9 cellular contexts compared by ENCODE assay signal in genomic region chr10:102409604-102410426, GRCh38. TPM values are rescaled to one million over a fixed set of nuclear protein-coding genes. Genes with fewer than 3 reads are reported as not detected.
DNase-seq lines count a peak whose midpoint lies in the region; ATAC-seq and TF ChIP-seq lines count a peak whose summit lies in the region.
"Had no signal": no experiment of that assay in that cellular context is flagged by ENCODE, and none has a peak within 500 bp of the region (broad histone marks: within the 10 kb centered on the region; RNA-seq: fewer than 3 reads in every experiment).

No MANE protein-coding gene starts in this region.

- H3K36me3 Mint-ChIP-seq in H9 (ENCODE audit: insufficient read depth in 1 of 3, low read depth in 3 of 3): peaks cover 0 to 2% (median 2%) of the 10 kb centered on the region in 3 experiments; a peak in 2 of 7 replicates
- peaks cover 12% of the 10 kb centered on the region for H3K36me3 Mint-ChIP-seq in activated T-helper 17 cell treated with anti-CD3 and anti-CD28 coated beads, Interleukin-2, amount 50 U/mL, for 72 hours (ENCODE audit: low read depth)

- H3K18ac ChIP-seq in H9 (ENCODE audit: insufficient read length, low read depth, low read length): peak overlapping the region; percentile 34

- H2BK20ac ChIP-seq in H9 (ENCODE audit: low read depth, low read length, poor library complexity, severe bottlenecking): no peak overlapping the region

- no peak overlapping the region for H3T11ph ChIP-seq in H9 (ENCODE audit: low read length)

- H3K4me2 ChIP-seq in H9 (ENCODE audit: insufficient read depth, insufficient read length, low read length) (peak overlapping the region; percentile 27), skeletal muscle satellite cell (ENCODE audit: low read length) (peak overlapping the region; percentile 85)

- H3K56ac ChIP-seq in H9 (ENCODE audit: insufficient read length, low read depth, low read length): no peak overlapping the region

- H3K79me1 ChIP-seq in H9 (ENCODE audit: insufficient read depth, low read depth, low read length, poor library complexity, severe bottlenecking): no peaks in the 10 kb centered on the region

- peaks cover 3% of the 10 kb centered on the region for H3K23me2 ChIP-seq in H9 (ENCODE audit: insufficient read length, low read depth, low read length, poor library complexity, severe bottlenecking)

- H4K8ac ChIP-seq in H9 (replicated peaks; ENCODE audit: insufficient read length, low read depth, low read length): no peak overlapping the region

- intact Hi-C loops in left ventricle myocardium inferior (cut with micrococcal nuclease): no loop called here

- no peak overlapping the region for H3K14ac ChIP-seq in H9 (ENCODE audit: insufficient read depth, low read length)

- H3K27me3 Mint-ChIP-seq in H9 (ENCODE audit: low read depth): peaks cover 89% of the 10 kb centered on the region
- H3K27me3 Mint-ChIP-seq in activated T-helper 17 cell treated with anti-CD3 and anti-CD28 coated beads, Interleukin-2, amount 50 U/mL, for 72 hours: peaks cover 21% of the 10 kb centered on the region

- H3K9me3 ChIP-seq in H9 (ENCODE audit: control insufficient read depth, low read depth, low read length) (no peaks in the 10 kb centered on the region), left ventricle myocardium inferior (replicated peaks) (no peaks in the 10 kb centered on the region), skeletal muscle satellite cell (replicated peaks; ENCODE audit: low read length) (no peaks in the 10 kb centered on the region)

- no peak overlapping the region for H2AK5ac ChIP-seq in H9 (ENCODE audit: insufficient read length, low read length)

- peaks cover 2% of the 10 kb centered on the region for H4K20me1 ChIP-seq in H9 (ENCODE audit: control insufficient read depth, insufficient read depth, insufficient read length)

- H3K4me1 Mint-ChIP-seq in H9: peaks cover 28 to 46% of the 10 kb centered on the region in 2 experiments
- peaks cover 19% of the 10 kb centered on the region for H3K4me1 Mint-ChIP-seq in activated T-helper 17 cell treated with anti-CD3 and anti-CD28 coated beads, Interleukin-2, amount 50 U/mL, for 72 hours

- H2BK5ac ChIP-seq in H9 (ENCODE audit: insufficient read length, low read length): no peak overlapping the region

- H3K27me3 ChIP-seq in H9 (ENCODE audit: insufficient read depth, low read length) (peaks cover 27% of the 10 kb centered on the region; the same call in 1 of the 2 replicates), left ventricle myocardium inferior (ENCODE audit: low read depth) (peaks cover 79% of the 10 kb centered on the region), skeletal muscle satellite cell (ENCODE audit: control insufficient read depth, insufficient read depth, low read length) (peaks cover 72% of the 10 kb centered on the region)

- no peak overlapping the region for H2AFZ ChIP-seq in H9 (ENCODE audit: low read length)

- no peak overlapping the region for H4K5ac ChIP-seq in H9 (ENCODE audit: insufficient read length, low read depth, low read length)

- no peak overlapping the region for H3K23ac ChIP-seq in H9 (ENCODE audit: insufficient read length, low read depth, low read length)

- H3K9ac ChIP-seq in H9 (ENCODE audit: extremely low read depth, insufficient read length, low read length): no peak overlapping the region
- H3K9ac ChIP-seq in skeletal muscle satellite cell (ENCODE audit: low read depth, low read length): no peak overlapping the region

- no peak overlapping the region for H2BK120ac ChIP-seq in H9 (ENCODE audit: low read depth, low read length, poor library complexity, severe bottlenecking)

- WGBS in H9 (ENCODE audit: extremely low coverage, insufficient read length, low lambda C conversion rate): no CpG with 5 or more reads among the region's 24 CpGs

- H3K4me3 Mint-ChIP-seq in H9: peak overlapping the region; percentile 47 to 75
- H3K4me3 Mint-ChIP-seq in activated T-helper 17 cell treated with anti-CD3 and anti-CD28 coated beads, Interleukin-2, amount 50 U/mL, for 72 hours: peak overlapping the region; percentile 85

- no peak for TF ChIP-seq CTCF in H9 (conservative IDR thresholded peaks at IDR 0.05)
- TF ChIP-seq CTCF in left ventricle myocardium inferior (IDR thresholded peaks at IDR 0.05; ENCODE audit: borderline replicate concordance): no peak

- no peak overlapping the region for H3K27ac ChIP-seq in H9 (ENCODE audit: insufficient read length, low read depth, low read length)
- H3K27ac ChIP-seq in left ventricle myocardium inferior (replicated peaks): no peak overlapping the region

- peaks cover 3% of the 10 kb centered on the region; the same call in 1 of the 2 replicates for H3K4me1 ChIP-seq in H9 (ENCODE audit: insufficient read depth, low read length)
- H3K4me1 ChIP-seq in left ventricle myocardium inferior: peaks cover 22% of the 10 kb centered on the region
- H3K4me1 ChIP-seq in skeletal muscle satellite cell (ENCODE audit: control insufficient read depth, insufficient read depth, low read length): peaks cover 12% of the 10 kb centered on the region

- no peak overlapping the region for H3K4ac ChIP-seq in H9 (ENCODE audit: low read depth, low read length)

- H3K79me2 ChIP-seq in H9 (ENCODE audit: insufficient read depth, low read length): no peaks in the 10 kb centered on the region

- H3K36me3 ChIP-seq in left ventricle myocardium inferior (no peaks in the 10 kb centered on the region), skeletal muscle satellite cell (ENCODE audit: insufficient read depth, low read length) (no peaks in the 10 kb centered on the region)

- H2BK15ac ChIP-seq in H9 (ENCODE audit: low read depth, low read length): no peak overlapping the region

- DNase-seq in H9 (peak; percentile 38), left ventricle myocardium inferior (no peak), MV-4-11 (lab: John Stamatoyannopoulos, UW) (no peak)
- DNase-seq: NCI-H524 had no signal

- peaks cover 0 to 4% of the 10 kb centered on the region in 2 experiments; a peak in 1 of 5 replicates for H3K9me3 Mint-ChIP-seq in H9
- no peaks in the 10 kb centered on the region for H3K9me3 Mint-ChIP-seq in activated T-helper 17 cell treated with anti-CD3 and anti-CD28 coated beads, Interleukin-2, amount 50 U/mL, for 72 hours

- no peak overlapping the region for H4K91ac ChIP-seq in H9 (ENCODE audit: insufficient read length, low read depth, low read length)

- ATAC-seq in activated T-helper 17 cell treated with anti-CD3 and anti-CD28 coated beads, Interleukin-2, amount 50 U/mL, for 72 hours (replicated peaks): peak; percentile 1
- no peak for ATAC-seq in GM21619 (IDR thresholded peaks at IDR 0.05; ENCODE audit: unreplicated experiment)
- no peak for ATAC-seq in HG03354 (IDR thresholded peaks at IDR 0.05; ENCODE audit: poor library complexity, severe bottlenecking, unreplicated experiment)
- ATAC-seq in GM21723 (IDR thresholded peaks at IDR 0.05; ENCODE audit: unreplicated experiment): no peak

- peak overlapping the region; percentile 61 for H3K4me3 ChIP-seq in left ventricle myocardium inferior
- H3K4me3 ChIP-seq in skeletal muscle satellite cell (ENCODE audit: low read length): peak overlapping the region; percentile 47

- H2BK12ac ChIP-seq in H9 (ENCODE audit: insufficient read length, low read depth, low read length): no peak overlapping the region

- no peak overlapping the region for H3K27ac Mint-ChIP-seq in H9
- peak overlapping the region; percentile 76 for H3K27ac Mint-ChIP-seq in activated T-helper 17 cell treated with anti-CD3 and anti-CD28 coated beads, Interleukin-2, amount 50 U/mL, for 72 hours

RNA-seq across cellular contexts. Expression of gene PSD, which starts 8.8 kb away (rescaled TPM):
- total RNA-seq in H9 (2021) (3.4 and 3.6 TPM in 2 replicates), left ventricle myocardium inferior (0.93 TPM)
- 1 to 10 TPM; 3.0 to 8.0 TPM for total RNA-seq in activated T-helper 17 cell treated with anti-CD3 and anti-CD28 coated beads, Interleukin-2, amount 50 U/mL, for 72 hours
- 0.87 and 5.8 TPM in 2 replicates for total RNA-seq in skeletal muscle satellite cell (2012; rRNA removed)

RNA-seq across cellular contexts. Expression of gene FBXL15, which starts 10.8 kb away (rescaled TPM):
- total RNA-seq in H9 (2021): 8.4 and 9.1 TPM in 2 replicates
- 10 to 100 TPM; 12.6 to 15.4 TPM for total RNA-seq in activated T-helper 17 cell treated with anti-CD3 and anti-CD28 coated beads, Interleukin-2, amount 50 U/mL, for 72 hours
- 12.3 TPM for total RNA-seq in left ventricle myocardium inferior
- 9.2 and 11.9 TPM in 2 replicates for total RNA-seq in skeletal muscle satellite cell (2012; rRNA removed)

RNA-seq across cellular contexts. Expression of gene NFKB2, which starts 14.3 kb away (rescaled TPM):
- 21.0 and 23.7 TPM in 2 replicates for total RNA-seq in H9 (2021)
- total RNA-seq in activated T-helper 17 cell treated with anti-CD3 and anti-CD28 coated beads, Interleukin-2, amount 50 U/mL, for 72 hours: 100 to 1,000 TPM; 192 to 372 TPM
- 11.0 TPM for total RNA-seq in left ventricle myocardium inferior
- total RNA-seq in skeletal muscle satellite cell (2012; rRNA removed): 26.6 and 27.1 TPM in 2 replicates

RNA-seq across cellular contexts. Expression of gene CUEDC2, which starts 22.6 kb away (rescaled TPM):
- total RNA-seq in H9 (2021): 41.2 and 43.0 TPM in 2 replicates
- total RNA-seq in activated T-helper 17 cell treated with anti-CD3 and anti-CD28 coated beads, Interleukin-2, amount 50 U/mL, for 72 hours: 10 to 100 TPM; 53.3 to 58.5 TPM
- total RNA-seq in left ventricle myocardium inferior: 72.3 TPM
- total RNA-seq in skeletal muscle satellite cell (2012; rRNA removed): 37.3 and 43.2 TPM in 2 replicates

RNA-seq across cellular contexts. Expression of gene C10orf95, which starts 41.5 kb away (rescaled TPM):
- total RNA-seq in H9 (2021): not detected in 2 replicates
- total RNA-seq in activated T-helper 17 cell treated with anti-CD3 and anti-CD28 coated beads, Interleukin-2, amount 50 U/mL, for 72 hours: under 1 TPM; 0.29 to 0.39 TPM
- total RNA-seq in left ventricle myocardium inferior: not detected
- total RNA-seq in skeletal muscle satellite cell (2012; rRNA removed): not detected in 2 replicates
